ENCODE assay signal across 1 cellular context in genomic region chr14:35395283-35395682, GRCh38.
A peak's percentile ranks its signal among the peaks of the same experiment; 100 is the strongest.
TF ChIP-seq lines count a peak whose summit lies in the region.

No MANE protein-coding gene starts in this region.

TF ChIP-seq in GM12878, 131 proteins besides CTCF, POLR2A, EP300 and RAD21:
- no peak for TF ChIP-seq ZNF384 (IDR thresholded peaks at IDR 0.05; ENCODE audit: borderline replicate concordance, low read depth, low read length)
- TF ChIP-seq USF2 (IDR thresholded peaks at IDR 0.05; ENCODE audit: borderline replicate concordance, low read depth, low read length), result no peak
- TF ChIP-seq PAX5 (IDR thresholded peaks at IDR 0.05; ENCODE audit: borderline replicate concordance, low read depth, low read length), result no peak
- no peak for TF ChIP-seq IKZF2 (IDR thresholded peaks at IDR 0.05)
- no peak for TF ChIP-seq SIN3A (IDR thresholded peaks at IDR 0.05; ENCODE audit: low read depth, low read length)
- TF ChIP-seq CBX3 (IDR thresholded peaks at IDR 0.05; ENCODE audit: borderline replicate concordance, low read depth), result no peak
- no peak for TF ChIP-seq CBX5 (IDR thresholded peaks at IDR 0.05; ENCODE audit: low read depth)
- no peak for TF ChIP-seq ZNF687 (IDR thresholded peaks at IDR 0.05)
- no peak for TF ChIP-seq SKIL (IDR thresholded peaks at IDR 0.05; ENCODE audit: low read depth, poor library complexity, severe bottlenecking)
- 0 out of 2 replicates have a peak, but pooled peaks have one; percentile 33 for TF ChIP-seq PML (IDR thresholded peaks at IDR 0.05; ENCODE audit: low read length)
- peak; percentile 66 for TF ChIP-seq EED (IDR thresholded peaks at IDR 0.05; ENCODE audit: low read depth)
- no peak for TF ChIP-seq BACH1 (IDR thresholded peaks at IDR 0.05; ENCODE audit: borderline replicate concordance)
- no peak for TF ChIP-seq NFXL1 (IDR thresholded peaks at IDR 0.05; ENCODE audit: borderline replicate concordance)
- peak; percentile 60 for TF ChIP-seq NFIC (IDR thresholded peaks at IDR 0.05; ENCODE audit: low read depth, low read length)
- TF ChIP-seq RBBP5 (conservative IDR thresholded peaks at IDR 0.05), result no peak
- no peak for TF ChIP-seq IRF3 (IDR thresholded peaks at IDR 0.05)
- no peak for TF ChIP-seq MAX (IDR thresholded peaks at IDR 0.05; ENCODE audit: low read depth, low read length)
- no peak for TF ChIP-seq RFX5 (IDR thresholded peaks at IDR 0.05; ENCODE audit: low read depth, low read length)
- TF ChIP-seq RELB (IDR thresholded peaks at IDR 0.05; ENCODE audit: low read depth), result no peak
- TF ChIP-seq CBFB (IDR thresholded peaks at IDR 0.05; ENCODE audit: low read depth), result 0 out of 2 replicates have a peak, but pooled peaks have one; percentile 27
- no peak for TF ChIP-seq EGR1 (IDR thresholded peaks at IDR 0.05; ENCODE audit: borderline replicate concordance in 1 of 2, low read depth in 2 of 2, low read length in 2 of 2)
- TF ChIP-seq MYC (IDR thresholded peaks at IDR 0.05; ENCODE audit: insufficient read depth, insufficient read length, insufficient replicate concordance, low read length, severe bottlenecking), result no peak
- no peak for TF ChIP-seq KLF5 (IDR thresholded peaks at IDR 0.05; ENCODE audit: partially characterized antibody)
- TF ChIP-seq ETV6 (conservative IDR thresholded peaks at IDR 0.05 in 1 of 2, IDR thresholded peaks at IDR 0.05 in 1 of 2; ENCODE audit: borderline replicate concordance in 1 of 2, low read depth in 1 of 2), result no peak
- no peak for TF ChIP-seq ZBTB40 (IDR thresholded peaks at IDR 0.05; ENCODE audit: borderline replicate concordance)
- TF ChIP-seq SPI1 (IDR thresholded peaks at IDR 0.05; ENCODE audit: borderline replicate concordance, insufficient read depth, low read depth, low read length), result peak; percentile 45; the same call in 1 of the 2 replicates
- 0 out of 2 replicates have a peak, but pooled peaks have one; percentile 39 for TF ChIP-seq FOXM1 (IDR thresholded peaks at IDR 0.05; ENCODE audit: low read depth, low read length)
- no peak for TF ChIP-seq STAT3 (IDR thresholded peaks at IDR 0.05; ENCODE audit: low read depth, low read length)
- TF ChIP-seq HSF1 (IDR thresholded peaks at IDR 0.05; ENCODE audit: low read depth, low read length), result no peak
- peak; percentile 91 for TF ChIP-seq RUNX3 (IDR thresholded peaks at IDR 0.05; ENCODE audit: low read length)
- 0 out of 2 replicates have a peak, but pooled peaks have one; percentile 22 for TF ChIP-seq MEF2A (IDR thresholded peaks at IDR 0.05; ENCODE audit: insufficient read depth, low read depth, low read length)
- peak; percentile 66; the same call in 1 of the 2 replicates for TF ChIP-seq TCF7 (IDR thresholded peaks at IDR 0.05; ENCODE audit: borderline replicate concordance)
- no peak for TF ChIP-seq DPF2 (IDR thresholded peaks at IDR 0.05)
- TF ChIP-seq SREBF2 (IDR thresholded peaks at IDR 0.05; ENCODE audit: low read length), result no peak
- TF ChIP-seq ELK1 (IDR thresholded peaks at IDR 0.05; ENCODE audit: low read depth, low read length), result no peak
- no peak for TF ChIP-seq ZNF207 (IDR thresholded peaks at IDR 0.05; ENCODE audit: borderline replicate concordance)
- TF ChIP-seq SMARCA5 (IDR thresholded peaks at IDR 0.05), result no peak
- peak; percentile 53; the same call in 1 of the 2 replicates for TF ChIP-seq ATF2 (IDR thresholded peaks at IDR 0.05; ENCODE audit: low read length)
- no peak for TF ChIP-seq FOS (IDR thresholded peaks at IDR 0.05; ENCODE audit: borderline replicate concordance, extremely low read depth, insufficient read length)
